In genomic region chr1:112478314-112478713, GRCh38 we compare ENCODE assay signal across 29 cellular contexts.
"Had no signal": no experiment of that assay in that cellular context is flagged by ENCODE, and none has a peak within 500 bp of the region (broad histone marks: within the 10 kb centered on the region; RNA-seq: fewer than 3 reads in every experiment).

No MANE protein-coding gene starts in this region.

- FAIRE-seq: urothelium cell line had no signal

- H3K4me3 ChIP-seq: stomach, suprapubic skin, testis, thoracic aorta, thyroid gland, tibial artery, tibial nerve, transverse colon, upper lobe of left lung, upper lobe of right lung, uterus, vagina had no signal

- H3K9me3 ChIP-seq: testis, thyroid gland, upper lobe of right lung, uterus had no signal

- H3K36me3 Mint-ChIP-seq: stimulated activated effector memory CD8-positive, alpha-beta T cell treated with anti-CD3 and anti-CD28 coated beads, Interleukin-12 subunit alpha, Interleukin-12 subunit beta, amount 100 ng/mL, for 72 hours; type B pancreatic cell had no signal

- H3K27ac Mint-ChIP-seq: stimulated activated effector memory CD8-positive, alpha-beta T cell treated with anti-CD3 and anti-CD28 coated beads, Interleukin-12 subunit alpha, Interleukin-12 subunit beta, amount 100 ng/mL, for 72 hours; stimulated activated memory B cell treated with anti-CD40 and anti-IgM and Interleukin-4, amounts not matched to agents 10 μg/mL and 1 μg/mL and 100 μg/mL, for 72 hours; stimulated activated naive B cell treated with anti-CD40 and anti-IgM and Interleukin-4, amounts not matched to agents 10 μg/mL and 1 μg/mL and 100 μg/mL, for 72 hours; stimulated activated naive CD8-positive, alpha-beta T cell treated with anti-CD3 and anti-CD28 coated beads, Interleukin-15, amount 100 ng/mL, for 72 hours; stimulated activated naive CD8-positive, alpha-beta T cell treated with anti-CD3 and anti-CD28 coated beads, Interleukin-15, Interleukin-2, amounts not matched to agents 100 ng/mL and 50 ng/mL, for 24 hours; type B pancreatic cell had no signal

- H3K36me3 ChIP-seq: stomach, suprapubic skin, thoracic aorta, thyroid gland, transverse colon, upper lobe of right lung, uterus, vagina had no signal

- H3K4me1 ChIP-seq: stomach, suprapubic skin, testis, thyroid gland, tibial artery, tibial nerve, transverse colon, upper lobe of left lung, upper lobe of right lung, uterus, vagina had no signal

- H3K27me3 ChIP-seq: stomach, suprapubic skin, testis, thyroid gland, tibial artery, tibial nerve, transverse colon, upper lobe of left lung, upper lobe of right lung, uterus, vagina had no signal

- DNase-seq: stimulated activated CD4-positive, alpha-beta T cell treated with anti-CD3 and anti-CD28 coated beads, Interleukin-2, amount 100 ng/mL, for 48 hours; stimulated activated CD4-positive, alpha-beta T cell treated with anti-CD3 and anti-CD28 coated beads, Interleukin-4, amount 100 ng/mL, for 1 hour; stimulated activated CD4-positive, alpha-beta T cell treated with anti-CD3 and anti-CD28 coated beads, Interleukin-4, amount 100 ng/mL, for 24 hours; stimulated activated CD4-positive, alpha-beta T cell treated with anti-CD3 and anti-CD28 coated beads, Interleukin-4, amount 100 ng/mL, for 4 hours; stimulated activated CD8-positive, alpha-beta memory T cell treated with anti-CD3 and anti-CD28 coated beads, Interleukin-4, amount 100 ng/mL, for 48 hours; stimulated activated naive B cell treated with anti-CD40 and anti-IgM and Interleukin-4, amounts not matched to agents 10 μg/mL and 1 μg/mL and 100 μg/mL, for 72 hours; stimulated activated naive CD4-positive, alpha-beta T cell; stimulated activated naive CD4-positive, alpha-beta T cell treated with Interleukin-2 at 50 U/mL for 16 hours; stimulated activated naive CD8-positive, alpha-beta T cell treated with anti-CD3 and anti-CD28 coated beads, Interleukin-15, amount 100 ng/mL, for 72 hours; stimulated activated naive CD8-positive, alpha-beta T cell treated with anti-CD3 and anti-CD28 coated beads, Interleukin-15, Interleukin-2, amounts not matched to agents 100 U/mL and 50 U/mL, for 24 hours; stomach; substantia nigra; testis; thyroid gland; tibial artery; transverse colon; trophoblast cell; upper lobe of left lung; upper lobe of right lung; uterus had no signal

- H3K27ac ChIP-seq: stomach, suprapubic skin, testis, thoracic aorta, thyroid gland, tibial artery, tibial nerve, transverse colon, upper lobe of left lung, upper lobe of right lung, uterus, vagina had no signal

- H3K9me3 Mint-ChIP-seq: type B pancreatic cell had no signal

- H3K4me1 Mint-ChIP-seq: stimulated activated effector memory CD8-positive, alpha-beta T cell treated with anti-CD3 and anti-CD28 coated beads, Interleukin-12 subunit alpha, Interleukin-12 subunit beta, amount 100 ng/mL, for 72 hours; stimulated activated memory B cell treated with anti-CD40 and anti-IgM and Interleukin-4, amounts not matched to agents 10 μg/mL and 1 μg/mL and 100 μg/mL, for 72 hours; stimulated activated naive B cell treated with anti-CD40 and anti-IgM and Interleukin-4, amounts not matched to agents 10 μg/mL and 1 μg/mL and 100 μg/mL, for 72 hours; stimulated activated naive CD8-positive, alpha-beta T cell treated with anti-CD3 and anti-CD28 coated beads, Interleukin-15, amount 100 ng/mL, for 72 hours had no signal

- ATAC-seq: stimulated activated effector memory CD8-positive, alpha-beta T cell treated with anti-CD3 and anti-CD28 coated beads, Interleukin-12 subunit alpha, Interleukin-12 subunit beta, amount 100 ng/mL, for 72 hours; stimulated activated memory B cell treated with anti-CD40 and anti-IgM and Interleukin-4, amounts not matched to agents 10 μg/mL and 1 μg/mL and 100 μg/mL, for 72 hours; stimulated activated naive B cell treated with anti-CD40 and anti-IgM and Interleukin-4, amounts not matched to agents 10 μg/mL and 1 μg/mL and 100 μg/mL, for 72 hours; stimulated activated naive CD8-positive, alpha-beta T cell treated with anti-CD3 and anti-CD28 coated beads, Interleukin-15, amount 100 ng/mL, for 72 hours; stimulated activated naive CD8-positive, alpha-beta T cell treated with anti-CD3 and anti-CD28 coated beads, Interleukin-15, Interleukin-2, amounts not matched to agents 100 U/mL and 50 U/mL, for 24 hours; upper lobe of right lung had no signal

- H3K4me3 Mint-ChIP-seq: stimulated activated effector memory CD8-positive, alpha-beta T cell treated with anti-CD3 and anti-CD28 coated beads, Interleukin-12 subunit alpha, Interleukin-12 subunit beta, amount 100 ng/mL, for 72 hours; stimulated activated memory B cell treated with anti-CD40 and anti-IgM and Interleukin-4, amounts not matched to agents 10 μg/mL and 1 μg/mL and 100 μg/mL, for 72 hours; stimulated activated naive B cell treated with anti-CD40 and anti-IgM and Interleukin-4, amounts not matched to agents 10 μg/mL and 1 μg/mL and 100 μg/mL, for 72 hours; stimulated activated naive CD8-positive, alpha-beta T cell treated with anti-CD3 and anti-CD28 coated beads, Interleukin-15, amount 100 ng/mL, for 72 hours; stimulated activated naive CD8-positive, alpha-beta T cell treated with anti-CD3 and anti-CD28 coated beads, Interleukin-15, Interleukin-2, amounts not matched to agents 100 ng/mL and 50 ng/mL, for 24 hours; type B pancreatic cell had no signal
